Comparison of ENCODE assay signal across 1 cellular context in genomic region chr12:6849427-6849826, GRCh38.
TF ChIP-seq lines count a peak whose summit lies in the region.

No MANE protein-coding gene starts in this region.

TF ChIP-seq in HCT116, 20 proteins besides CTCF, POLR2A, EP300 and RAD21:
- TF ChIP-seq TCF7L2 (IDR thresholded peaks at IDR 0.05; ENCODE audit: borderline replicate concordance, extremely low read depth, insufficient read depth, insufficient read length) = no peak
TF ChIP-seq in HCT116: peak in this region for 0.
